Comparison of ENCODE assay signal across 8 cellular contexts in genomic region chr12:27334052-27334720, GRCh38. TPM values are rescaled to one million over a fixed set of nuclear protein-coding genes. Genes with fewer than 3 reads are reported as not detected.
DNase-seq lines count a peak whose midpoint lies in the region; ATAC-seq and TF ChIP-seq lines count a peak whose summit lies in the region.

No MANE protein-coding gene starts in this region.

- WGBS in aorta, 2 donors: 64 to 71% methylated on average over 7 of the region's 7 CpGs
- WGBS in ovary, 3 donors: 72 to 79% (median 78%) methylated on average over 7 of the region's 7 CpGs

- H3K27ac ChIP-seq in left ventricle myocardium inferior (replicated peaks) (no peak overlapping the region), SJSA1 (no peak overlapping the region), aorta (ENCODE audit: low read depth in 1 of 2, low read length in 2 of 2) (no peak overlapping the region), ovary (no peak overlapping the region)

- no peaks in the 10 kb centered on the region for H3K36me3 ChIP-seq in left ventricle myocardium inferior
- peaks cover 5% of the 10 kb centered on the region for H3K36me3 ChIP-seq in SJSA1
- H3K36me3 ChIP-seq in aorta (ENCODE audit: control insufficient read depth in 1 of 2, insufficient read depth in 2 of 2, low read length in 1 of 2): no peaks in the 10 kb centered on the region
- H3K36me3 ChIP-seq in ovary: no peaks in the 10 kb centered on the region

- peaks cover 15% of the 10 kb centered on the region for H3K27me3 Mint-ChIP-seq in glutamatergic neuron (ENCODE audit: unreplicated experiment)

- peak overlapping the region; percentile 93 for H3K4me3 Mint-ChIP-seq in glutamatergic neuron (ENCODE audit: unreplicated experiment)

- no peaks in the 10 kb centered on the region for H3K36me3 Mint-ChIP-seq in glutamatergic neuron (ENCODE audit: unreplicated experiment)

- peak overlapping the region; percentile 80 for H3K4me3 ChIP-seq in left ventricle myocardium inferior
- peak overlapping the region; percentile 87 for H3K4me3 ChIP-seq in SJSA1
- peak overlapping the region; percentile 42 to 83 for H3K4me3 ChIP-seq in aorta (ENCODE audit: low read length in 2 of 2)
- H3K4me3 ChIP-seq in ovary: no peak overlapping the region

- peaks cover 15% of the 10 kb centered on the region for H3K27me3 ChIP-seq in left ventricle myocardium inferior (ENCODE audit: low read depth)
- no peaks in the 10 kb centered on the region for H3K27me3 ChIP-seq in SJSA1 (replicated peaks)
- H3K27me3 ChIP-seq in aorta (ENCODE audit: control insufficient read depth in 1 of 2, insufficient read depth in 2 of 2, low read length in 1 of 2): no peaks in the 10 kb centered on the region
- H3K27me3 ChIP-seq in ovary: no peaks in the 10 kb centered on the region

- ATAC-seq in left ventricle myocardium superior: no peak
- no peak for ATAC-seq in aorta (ENCODE audit: low FRiP score)

- no peak for TF ChIP-seq EP300 in ovary (IDR thresholded peaks at IDR 0.05)

- no peak overlapping the region for H3K27ac Mint-ChIP-seq in glutamatergic neuron (ENCODE audit: unreplicated experiment)

- TF ChIP-seq CTCF in left ventricle myocardium inferior (IDR thresholded peaks at IDR 0.05; ENCODE audit: borderline replicate concordance): no peak
- no peak for TF ChIP-seq CTCF in glutamatergic neuron (IDR thresholded peaks at IDR 0.05; ENCODE audit: partially characterized antibody, unreplicated experiment)
- TF ChIP-seq CTCF in ovary (IDR thresholded peaks at IDR 0.05): no peak

- intact Hi-C loops in left ventricle myocardium inferior (cut with micrococcal nuclease) (no loop called here), left ventricle myocardium superior (cut with micrococcal nuclease) (no loop called here), aorta (cut with DNase I) (loop anchor here (5.0 to 10.0 kb wide), 4 partner anchors 48 to 373 kb away; no protein-coding TSS in a partner anchor), ovary (cut with DNase I) (no loop called here)

- TF ChIP-seq POLR2A in ovary (IDR thresholded peaks at IDR 0.05): no peak

- peaks cover 19% of the 10 kb centered on the region for H3K4me1 ChIP-seq in left ventricle myocardium inferior
- peaks cover 30% of the 10 kb centered on the region for H3K4me1 ChIP-seq in SJSA1 (replicated peaks)
- peaks cover 1 to 13% of the 10 kb centered on the region in 2 donors for H3K4me1 ChIP-seq in aorta (ENCODE audit: control insufficient read depth in 1 of 2, insufficient read depth in 2 of 2, low read length in 2 of 2)
- H3K4me1 ChIP-seq in ovary (ENCODE audit: insufficient read depth): peaks cover 2% of the 10 kb centered on the region

- H3K9me3 Mint-ChIP-seq in glutamatergic neuron (ENCODE audit: unreplicated experiment): peaks cover 5% of the 10 kb centered on the region

- DNase-seq in left ventricle myocardium inferior (no peak), left ventricle myocardium superior (no peak), SJSA1 (ENCODE audit: low read depth in 1 of 2, low spot score in 2 of 2) (no peak), glutamatergic neuron (no peak), aorta (no peak), ovary (no peak), retina (no peak)
- DNase-seq in stimulated activated CD4-positive, alpha-beta T cell treated with anti-CD3 and anti-CD28 coated beads, Interleukin-15, amount 100 ng/mL, for 24 hours: no peak

- H3K9me3 ChIP-seq in left ventricle myocardium inferior (replicated peaks) (no peaks in the 10 kb centered on the region), SJSA1 (replicated peaks) (no peaks in the 10 kb centered on the region), aorta (ENCODE audit: control insufficient read depth, low read length) (no peaks in the 10 kb centered on the region), ovary (no peaks in the 10 kb centered on the region)

- peaks cover 5% of the 10 kb centered on the region for H3K4me1 Mint-ChIP-seq in glutamatergic neuron (ENCODE audit: low read depth, unreplicated experiment)

RNA-seq across cellular contexts. Expression of gene BMAL2, which starts 1.6 kb away (rescaled TPM):
- total RNA-seq in left ventricle myocardium inferior (1.5 TPM), left ventricle myocardium superior (2.5 TPM), glutamatergic neuron (ENCODE audit: unreplicated experiment) (5.3 TPM), aorta (10 to 100 TPM; 18.1 to 22.6 TPM), ovary (1 to 10 TPM in 3 of 7 donors, under 1 TPM in 4; 0.13 to 3.0 (median 0.87) TPM)
- total RNA-seq in SJSA1 (2014; rRNA removed; shearing (Covaris generic)): 39.5 and 47.8 TPM in 2 replicates
- polyA plus RNA-seq in aorta (1 to 10 TPM; 2.8 to 4.4 TPM), ovary (1 to 10 TPM in 1 of 2 donors, under 1 TPM in 1; 0.41 to 1.2 TPM)

Comparison
In these comparisons a context has a peak if more than half of its experiments do, and no peak if none do; other contexts are left out.
1. intact Hi-C loops: an anchor here in aorta (5.0 to 10.0 kb wide); none called in left ventricle myocardium inferior, left ventricle myocardium superior and ovary.